In genomic region chr9:137251490-137252268, GRCh38 we compare ENCODE assay signal across 1 cellular context.
TF ChIP-seq lines count a peak whose summit lies in the region.

No MANE protein-coding gene starts in this region.

TF ChIP-seq in HepG2, 621 proteins besides CTCF, POLR2A, EP300 and RAD21:
- no peak for TF ChIP-seq ZMAT5 (CRISPR knock-in tag; IDR thresholded peaks at IDR 0.05; ENCODE audit: borderline replicate concordance, low read depth)
- TF ChIP-seq ZFP36L1 (CRISPR knock-in tag; IDR thresholded peaks at IDR 0.05), result no peak
- no peak for TF ChIP-seq STAT6 (CRISPR knock-in tag; IDR thresholded peaks at IDR 0.05; ENCODE audit: borderline replicate concordance)
- no peak for TF ChIP-seq BRF2 (CRISPR knock-in tag; IDR thresholded peaks at IDR 0.05)
- TF ChIP-seq REST (IDR thresholded peaks at IDR 0.05; ENCODE audit: borderline replicate concordance in 1 of 2, low read depth in 1 of 2, low read length in 2 of 2), result no peak
- TF ChIP-seq ZNF142 (CRISPR knock-in tag; IDR thresholded peaks at IDR 0.05), result no peak
- no peak for TF ChIP-seq CAMTA2 (CRISPR knock-in tag; IDR thresholded peaks at IDR 0.05; ENCODE audit: borderline replicate concordance)
- no peak for TF ChIP-seq SOX13 (IDR thresholded peaks at IDR 0.05)
- TF ChIP-seq SOX13 (CRISPR knock-in tag; conservative IDR thresholded peaks at IDR 0.05 in 1 of 2, IDR thresholded peaks at IDR 0.05 in 1 of 2), result no peak
- TF ChIP-seq PATZ1 (CRISPR knock-in tag; IDR thresholded peaks at IDR 0.05), result 0 out of 2 replicates have a peak, but pooled peaks have one; percentile 15
- TF ChIP-seq CHCHD3 (CRISPR knock-in tag; IDR thresholded peaks at IDR 0.05), result no peak
- TF ChIP-seq GLMP (CRISPR knock-in tag; IDR thresholded peaks at IDR 0.05; ENCODE audit: borderline replicate concordance), result no peak
- peak; percentile 9; the same call in 1 of the 2 replicates for TF ChIP-seq GABPB1 (CRISPR knock-in tag; IDR thresholded peaks at IDR 0.05)
- TF ChIP-seq KDM5B (CRISPR knock-in tag; IDR thresholded peaks at IDR 0.05; ENCODE audit: borderline replicate concordance), result 0 out of 2 replicates have a peak, but pooled peaks have one; percentile 15
- no peak for TF ChIP-seq ZBTB20 (CRISPR knock-in tag; IDR thresholded peaks at IDR 0.05; ENCODE audit: borderline replicate concordance, low read depth)
- TF ChIP-seq ZNF558 (CRISPR knock-in tag; IDR thresholded peaks at IDR 0.05; ENCODE audit: borderline replicate concordance), result no peak
- TF ChIP-seq EEA1 (CRISPR knock-in tag; IDR thresholded peaks at IDR 0.05; ENCODE audit: borderline replicate concordance), result no peak
- no peak for TF ChIP-seq ZKSCAN8 (CRISPR knock-in tag; IDR thresholded peaks at IDR 0.05; ENCODE audit: borderline replicate concordance)
- TF ChIP-seq AGO2 (optimal IDR thresholded peaks at IDR 0.05; ENCODE audit: low read depth, low read length), result peak; percentile 68
- no peak for TF ChIP-seq JDP2 (CRISPR knock-in tag; IDR thresholded peaks at IDR 0.05; ENCODE audit: borderline replicate concordance)
TF ChIP-seq in HepG2: peak in this region for 4.
